16 cellular contexts compared by ENCODE assay signal in genomic region chr7:10156972-10157371, GRCh38.
DNase-seq lines count a peak whose midpoint lies in the region; ATAC-seq and TF ChIP-seq lines count a peak whose summit lies in the region.
"Had no signal": no experiment of that assay in that cellular context is flagged by ENCODE, and none has a peak within 500 bp of the region (broad histone marks: within the 10 kb centered on the region; RNA-seq: fewer than 3 reads in every experiment).

No MANE protein-coding gene starts in this region.

- H3K9me3 ChIP-seq in left ventricle myocardium inferior (replicated peaks) (no peaks in the 10 kb centered on the region), mesodermal cell (ENCODE audit: control insufficient read depth, low read length) (no peaks in the 10 kb centered on the region)

- H3K27me3 ChIP-seq in left ventricle myocardium inferior (ENCODE audit: low read depth): no peaks in the 10 kb centered on the region

- peak; percentile 48 for ATAC-seq in left ventricle myocardium superior
- no peak for ATAC-seq in HG03469 (IDR thresholded peaks at IDR 0.05; ENCODE audit: unreplicated experiment)
- ATAC-seq in HG03097 (IDR thresholded peaks at IDR 0.05; ENCODE audit: low FRiP score, unreplicated experiment): no peak

- no peak for TF ChIP-seq CTCF in left ventricle myocardium inferior (IDR thresholded peaks at IDR 0.05; ENCODE audit: borderline replicate concordance)

- intact Hi-C loops in left ventricle myocardium inferior (cut with micrococcal nuclease) (no loop called here), cardiac septum (cut with DNase I) (no loop called here), left ventricle myocardium superior (cut with micrococcal nuclease) (no loop called here)

- H3K36me3 ChIP-seq in left ventricle myocardium inferior (no peaks in the 10 kb centered on the region), mesodermal cell (ENCODE audit: control insufficient read depth, insufficient read depth, low read length) (no peaks in the 10 kb centered on the region)

- 89 to 90% methylated on average over 1 of the region's 2 CpGs for WGBS in mesodermal cell (ENCODE audit: insufficient coverage in 2 of 2), 2 experiments

- peak overlapping the region; percentile 52 for H3K4me3 ChIP-seq in left ventricle myocardium inferior
- no peak overlapping the region for H3K4me3 ChIP-seq in mesodermal cell (ENCODE audit: extremely low read depth, insufficient read depth, low read length, poor library complexity, severe bottlenecking)

- peak overlapping the region; percentile 78 for H3K27ac ChIP-seq in left ventricle myocardium inferior (replicated peaks)
- H3K27ac ChIP-seq in mesodermal cell (ENCODE audit: low read depth, low read length, severe bottlenecking): peak overlapping the region; percentile 12

- H3K4me1 ChIP-seq in left ventricle myocardium inferior (no peaks in the 10 kb centered on the region), mesodermal cell (ENCODE audit: control insufficient read depth, insufficient read depth, low read length, poor library complexity, severe bottlenecking) (peaks cover 4% of the 10 kb centered on the region)

- DNase-seq in left ventricle myocardium inferior (no peak), cardiac septum (ENCODE audit: low spot score) (no peak), left ventricle myocardium superior (no peak), DMS114 treated with DMSO at 0.1 percent for 48 hours (lab: John Stamatoyannopoulos, UW; ENCODE audit: unreplicated experiment) (no peak)
- no peak for DNase-seq in activated CD4-positive, alpha-beta T cell treated with anti-CD3 and anti-CD28 coated beads for 48 hours
- DNase-seq: C1 segment of cervical spinal cord, HCEC 1CT, IMR-90, Kasumi-1, NCI-H1930, NCI-H2171 treated with DMSO at 0.1 percent for 48 hours, NCI-H82, RPMI8226 had no signal
